18 cellular contexts compared by ENCODE assay signal in genomic region chr4:81870275-81870674, GRCh38.
DNase-seq lines count a peak whose midpoint lies in the region; ATAC-seq and TF ChIP-seq lines count a peak whose summit lies in the region.
"Had no signal": no experiment of that assay in that cellular context is flagged by ENCODE, and none has a peak within 500 bp of the region (broad histone marks: within the 10 kb centered on the region; RNA-seq: fewer than 3 reads in every experiment).

No MANE protein-coding gene starts in this region.

- H3K4me3 Mint-ChIP-seq in natural killer cell treated with Interleukin-12 subunit alpha and Interleukin-12 subunit beta and Interleukin-15 and Interleukin-18, amount 100 ng/mL, for 72 hours: no peak overlapping the region
- no peak overlapping the region for H3K4me3 Mint-ChIP-seq in natural killer cell
- H3K4me3 Mint-ChIP-seq: CD4-positive, alpha-beta T cell; IgD-negative memory B cell had no signal

- no CpG with 5 or more reads among the region's 5 CpGs for WGBS in neuronal stem cell (ENCODE audit: extremely low coverage in 2 of 2, insufficient read length in 2 of 2, insufficient replicate concordance in 1 of 2), 2 donors

- H4K91ac ChIP-seq in neuronal stem cell (ENCODE audit: low read depth, low read length, poor library complexity): no peak overlapping the region

- H3K36me3 Mint-ChIP-seq in natural killer cell treated with Interleukin-12 subunit alpha and Interleukin-12 subunit beta and Interleukin-15 and Interleukin-18, amount 100 ng/mL, for 72 hours: no peaks in the 10 kb centered on the region
- no peaks in the 10 kb centered on the region for H3K36me3 Mint-ChIP-seq in natural killer cell

- H4K8ac ChIP-seq in neuronal stem cell (ENCODE audit: low read depth, low read length): no peak overlapping the region

- H2BK12ac ChIP-seq in neuronal stem cell (ENCODE audit: low read length): peak overlapping the region; percentile 58

- H3K27ac Mint-ChIP-seq in natural killer cell treated with Interleukin-12 subunit alpha and Interleukin-12 subunit beta and Interleukin-15 and Interleukin-18, amount 100 ng/mL, for 72 hours: no peak overlapping the region
- H3K27ac Mint-ChIP-seq in natural killer cell: no peak overlapping the region
- H3K27ac Mint-ChIP-seq: CD4-positive, alpha-beta T cell; IgD-negative memory B cell had no signal

- no peaks in the 10 kb centered on the region for H3K4me1 Mint-ChIP-seq in natural killer cell treated with Interleukin-12 subunit alpha and Interleukin-12 subunit beta and Interleukin-15 and Interleukin-18, amount 100 ng/mL, for 72 hours (ENCODE audit: low read depth in 2 of 2)
- no peaks in the 10 kb centered on the region for H3K4me1 Mint-ChIP-seq in natural killer cell

- no peaks in the 10 kb centered on the region for H3K36me3 ChIP-seq in neuronal stem cell (replicated peaks in 1 of 2; ENCODE audit: control insufficient read depth in 2 of 2, insufficient read depth in 2 of 2, low read length in 2 of 2)
- H3K36me3 ChIP-seq: HAP-1 had no signal

- peak; percentile 51 for ATAC-seq in natural killer cell treated with Interleukin-12 subunit alpha and Interleukin-12 subunit beta and Interleukin-15 and Interleukin-18, amount 100 ng/mL, for 72 hours
- ATAC-seq in natural killer cell (no peak), omental fat pad (ENCODE audit: low FRiP score) (no peak)
- ATAC-seq: HepG2 had no signal

- no peak overlapping the region for H3K4ac ChIP-seq in neuronal stem cell (ENCODE audit: low read length)

- peaks cover 0 to 3% of the 10 kb centered on the region in 2 donors for H3K9me3 ChIP-seq in neuronal stem cell (replicated peaks in 1 of 2; ENCODE audit: control insufficient read depth in 2 of 2, insufficient read depth in 1 of 2, low read depth in 1 of 2, low read length in 2 of 2)
- H3K9me3 ChIP-seq: HAP-1 had no signal

- no peak overlapping the region for H2AK5ac ChIP-seq in neuronal stem cell (ENCODE audit: low read depth, low read length)

- no peak overlapping the region for H3K18ac ChIP-seq in neuronal stem cell (ENCODE audit: low read length)

- no peak overlapping the region for H2AFZ ChIP-seq in neuronal stem cell (ENCODE audit: low read length)
- H2AFZ ChIP-seq: GM23248 had no signal

- H3K23ac ChIP-seq in neuronal stem cell (ENCODE audit: low read depth, low read length, poor library complexity): no peak overlapping the region

- no peaks in the 10 kb centered on the region for H3K9me3 Mint-ChIP-seq in natural killer cell treated with Interleukin-12 subunit alpha and Interleukin-12 subunit beta and Interleukin-15 and Interleukin-18, amount 100 ng/mL, for 72 hours
- no peaks in the 10 kb centered on the region for H3K9me3 Mint-ChIP-seq in natural killer cell

- H3K27ac ChIP-seq in neuronal stem cell (replicated peaks; ENCODE audit: low read length): no peak overlapping the region
- H3K27ac ChIP-seq: C4-2B, GM23248 had no signal

- no peak overlapping the region for H3K14ac ChIP-seq in neuronal stem cell (ENCODE audit: low read length)

- H3K9ac ChIP-seq in neuronal stem cell (ENCODE audit: low read depth, low read length, poor library complexity): no peak overlapping the region
- H3K9ac ChIP-seq: GM23248 had no signal

- H3K79me1 ChIP-seq in neuronal stem cell (ENCODE audit: low read depth, low read length): no peaks in the 10 kb centered on the region

- peaks cover 0 to 4% of the 10 kb centered on the region in 2 donors for H3K4me1 ChIP-seq in neuronal stem cell (ENCODE audit: control insufficient read depth in 2 of 2, insufficient read depth in 1 of 2, low read depth in 1 of 2, low read length in 2 of 2)
- H3K4me1 ChIP-seq: HAP-1 had no signal

- H2BK5ac ChIP-seq in neuronal stem cell (ENCODE audit: low read length): no peak overlapping the region

- DNase-seq in natural killer cell treated with Interleukin-12 subunit alpha and Interleukin-12 subunit beta and Interleukin-15 and Interleukin-18, amount 100 ng/mL, for 72 hours (ENCODE audit: low spot score): no peak
- no peak for DNase-seq in natural killer cell
- peak; percentile 0 for DNase-seq in Jurkat, Clone E6-1 (ENCODE audit: low read depth, low spot score)
- no peak for DNase-seq in neuronal stem cell (ENCODE audit: low spot score)
- DNase-seq in NCI-H526 (lab: John Stamatoyannopoulos, UW): no peak
- DNase-seq in NAMALWA (ENCODE audit: low spot score): no peak
- DNase-seq in omental fat pad (ENCODE audit: low spot score): no peak
- DNase-seq: AML-193; Calu3; CD4-positive, alpha-beta T cell; DMS 273 treated with DMSO at 0.1 percent for 48 hours; DMS79; GDM1; GM23248 had no signal

- TF ChIP-seq CTCF in natural killer cell (IDR thresholded peaks at IDR 0.05) (no peak), omental fat pad (IDR thresholded peaks at IDR 0.05) (no peak)

- no peak overlapping the region for H3K4me2 ChIP-seq in neuronal stem cell (ENCODE audit: insufficient read depth, low read length, poor library complexity, severe bottlenecking)

- peaks cover 3 to 6% of the 10 kb centered on the region in 2 donors for H3K27me3 Mint-ChIP-seq in natural killer cell treated with Interleukin-12 subunit alpha and Interleukin-12 subunit beta and Interleukin-15 and Interleukin-18, amount 100 ng/mL, for 72 hours
- H3K27me3 Mint-ChIP-seq in natural killer cell (ENCODE audit: low read depth in 2 of 2): peaks cover 3 to 5% of the 10 kb centered on the region in 2 donors
- H3K27me3 Mint-ChIP-seq: CD4-positive, alpha-beta T cell; IgD-negative memory B cell had no signal

- no peak overlapping the region for H2BK120ac ChIP-seq in neuronal stem cell (ENCODE audit: low read depth, low read length)

- intact Hi-C loops in natural killer cell (cut with micrococcal nuclease): no loop called here

- H3K27me3 ChIP-seq in neuronal stem cell (ENCODE audit: control insufficient read depth in 3 of 3, insufficient read depth in 3 of 3, low read depth in 1 of 3, low read length in 3 of 3): no peaks in the 10 kb centered on the region

- no peak overlapping the region for H2BK15ac ChIP-seq in neuronal stem cell (ENCODE audit: low read length)

- no peak overlapping the region for H3K4me3 ChIP-seq in Jurkat, Clone E6-1 (ENCODE audit: low read length)
- H3K4me3 ChIP-seq in neuronal stem cell (ENCODE audit: low read length in 2 of 2): no peak overlapping the region
- H3K4me3 ChIP-seq: GM23248, HAP-1 had no signal

Comparison
In these comparisons a context has a peak if more than half of its experiments do, and no peak if none do; other contexts are left out.
1. ATAC-seq: peak in natural killer cell treated with Interleukin-12 subunit alpha and Interleukin-12 subunit beta and Interleukin-15 and Interleukin-18, amount 100 ng/mL, for 72 hours (2 of 2); none in natural killer cell (0 of 3) and omental fat pad (single experiment).